3 cellular contexts compared by ENCODE assay signal in genomic region chr10:47725047-47725446, GRCh38. TPM values are rescaled to one million over a fixed set of nuclear protein-coding genes. Genes with fewer than 3 reads are reported as not detected.
"Had no signal": no experiment of that assay in that cellular context is flagged by ENCODE, and none has a peak within 500 bp of the region (broad histone marks: within the 10 kb centered on the region; RNA-seq: fewer than 3 reads in every experiment).

No MANE protein-coding gene starts in this region.

RNA-seq across cellular contexts. Expression of gene SYT15B, which starts 38.3 kb away (rescaled TPM):
- total RNA-seq: activated B cell treated with CpG ODN at 0.5 μM for 24 hours; activated CD4-positive, alpha-beta T cell treated with anti-CD3 and anti-CD28 coated beads, Interleukin-2, amount 10 ng/mL, durations not matched to agents 24 days and 14 days; activated T-cell treated with anti-CD3 and anti-CD28 coated beads, Interleukin-2, amount 50 U/mL, for 72 hours had no signal
